8 cellular contexts compared by ENCODE assay signal in genomic region chr2:222690564-222691200, GRCh38. TPM values are rescaled to one million over a fixed set of nuclear protein-coding genes. Genes with fewer than 3 reads are reported as not detected.
DNase-seq lines count a peak whose midpoint lies in the region; ATAC-seq and TF ChIP-seq lines count a peak whose summit lies in the region.

No MANE protein-coding gene starts in this region.

- CTCF ChIA-PET in Calu3 (lab: Charles Lee), result interaction anchor here (0.7 to 1.0 kb wide), 4 partner anchors 12 to 248 kb away, joined by 3 to 4 read pairs (median 4); no protein-coding TSS in a partner anchor
- CTCF ChIA-PET in activated CD4-positive, alpha-beta memory T cell treated with anti-CD3 and anti-CD28 coated beads for 36 hours (lab: Charles Lee), result interaction anchor here (0.5 to 5.1 kb wide), 30 partner anchors 9 to 1233 kb away, joined by 3 to 44 read pairs (median 4); partner anchors contain the start of gene FARSB

- H3K27me3 Mint-ChIP-seq in Calu3 (ENCODE audit: unreplicated experiment), result no peaks in the 10 kb centered on the region
- no peaks in the 10 kb centered on the region for H3K27me3 Mint-ChIP-seq in activated CD4-positive, alpha-beta memory T cell treated with anti-CD3 and anti-CD28 coated beads for 36 hours

- peaks cover 66% of the 10 kb centered on the region for H3K4me1 Mint-ChIP-seq in Calu3 (ENCODE audit: low read depth, unreplicated experiment)
- H3K4me1 Mint-ChIP-seq in activated CD4-positive, alpha-beta memory T cell treated with anti-CD3 and anti-CD28 coated beads for 36 hours (ENCODE audit: low read depth), result peaks cover 14% of the 10 kb centered on the region

- BruUV-seq in Calu3 (replicated peaks; lab: Mats Ljungman, UMichigan), result no TSS peak

- no peak overlapping the region for H3K4me3 Mint-ChIP-seq in Calu3 (ENCODE audit: low read depth, unreplicated experiment)
- H3K4me3 Mint-ChIP-seq in activated CD4-positive, alpha-beta memory T cell treated with anti-CD3 and anti-CD28 coated beads for 36 hours, result no peak overlapping the region

- H3K4me3 ChIP-seq in effector memory CD4-positive, alpha-beta T cell (ENCODE audit: insufficient read depth, low read depth, low read length, poor library complexity, severe bottlenecking), result no peak overlapping the region

- peaks cover 100% of the 10 kb centered on the region for H3K36me3 Mint-ChIP-seq in Calu3 (ENCODE audit: insufficient read depth, unreplicated experiment)
- H3K36me3 Mint-ChIP-seq in activated CD4-positive, alpha-beta memory T cell treated with anti-CD3 and anti-CD28 coated beads for 36 hours, result no peaks in the 10 kb centered on the region

- H3K4me1 ChIP-seq in effector memory CD4-positive, alpha-beta T cell (ENCODE audit: control insufficient read depth, insufficient read depth, low read length, poor library complexity, severe bottlenecking), result no peaks in the 10 kb centered on the region

- no peaks in the 10 kb centered on the region for H3K9me3 ChIP-seq in effector memory CD4-positive, alpha-beta T cell (ENCODE audit: control insufficient read depth, low read length)

- H3K9me3 Mint-ChIP-seq in Calu3 (ENCODE audit: low read depth, unreplicated experiment), result no peaks in the 10 kb centered on the region
- H3K9me3 Mint-ChIP-seq in activated CD4-positive, alpha-beta memory T cell treated with anti-CD3 and anti-CD28 coated beads for 36 hours, result no peaks in the 10 kb centered on the region

- H3K36me3 ChIP-seq in effector memory CD4-positive, alpha-beta T cell (ENCODE audit: control insufficient read depth, insufficient read depth, low read length), result no peaks in the 10 kb centered on the region

- POLR2A ChIA-PET in activated CD4-positive, alpha-beta memory T cell treated with anti-CD3 and anti-CD28 coated beads for 36 hours (lab: Charles Lee), result no interaction called here

- peak; percentile 96 for TF ChIP-seq CTCF in Calu3 (IDR thresholded peaks at IDR 0.05; ENCODE audit: unreplicated experiment)

- no peaks in the 10 kb centered on the region for H3K27me3 ChIP-seq in effector memory CD4-positive, alpha-beta T cell (replicated peaks; ENCODE audit: control insufficient read depth, insufficient read depth, low read length, poor library complexity, severe bottlenecking)

- H3K27ac ChIP-seq in effector memory CD4-positive, alpha-beta T cell (ENCODE audit: insufficient read depth, low read length, poor library complexity, severe bottlenecking), result no peak overlapping the region

- DNase-seq in Calu3 (peak; percentile 78), NCI-H69 (lab: John Stamatoyannopoulos, UW) (peak; percentile 78), myocyte (ENCODE audit: low read depth) (peak; percentile 76)
- DNase-seq in activated CD4-positive, alpha-beta memory T cell treated with anti-CD3 and anti-CD28 coated beads for 36 hours, result peak; percentile 82
- peak; percentile 24 to 55 (median 40) for DNase-seq in effector memory CD4-positive, alpha-beta T cell
- DNase-seq in stimulated activated CD8-positive, alpha-beta memory T cell treated with anti-CD3 and anti-CD28 coated beads, Interleukin-7, amount 100 ng/mL, for 1 hour (ENCODE audit: low read depth in 2 of 2), result peak; percentile 28 to 54

- ATAC-seq in GM19452 (IDR thresholded peaks at IDR 0.05; ENCODE audit: unreplicated experiment) (peak; percentile 96), HG03460 (IDR thresholded peaks at IDR 0.05; ENCODE audit: unreplicated experiment) (peak; percentile 96)

- peak overlapping the region; percentile 56 for H3K27ac Mint-ChIP-seq in Calu3 (ENCODE audit: unreplicated experiment)
- H3K27ac Mint-ChIP-seq in activated CD4-positive, alpha-beta memory T cell treated with anti-CD3 and anti-CD28 coated beads for 36 hours, result no peak overlapping the region

- intact Hi-C loops in Calu3 (cut with micrococcal nuclease; ENCODE audit: unreplicated experiment), result no loop called here
- intact Hi-C loops in activated CD4-positive, alpha-beta memory T cell treated with anti-CD3 and anti-CD28 coated beads for 36 hours (cut with micrococcal nuclease), result loop anchor here (1.0 to 5.0 kb wide), 3 partner anchors 97 to 249 kb away; no protein-coding TSS in a partner anchor

RNA-seq across cellular contexts. Expression of gene MOGAT1, which starts 19.2 kb away (rescaled TPM):
- total RNA-seq in Calu3 (2022), result 35.9 and 51.2 TPM in 2 replicates
- not detected for total RNA-seq in activated CD4-positive, alpha-beta memory T cell treated with anti-CD3 and anti-CD28 coated beads for 36 hours
- not detected in 2 replicates for total RNA-seq in myocyte
- polyA plus RNA-seq in myocyte (2012), result not detected

RNA-seq across cellular contexts. Expression of gene FARSB, which starts 34.8 kb away (rescaled TPM):
- total RNA-seq in Calu3 (2022), result 50.6 and 67.6 TPM in 2 replicates
- total RNA-seq in activated CD4-positive, alpha-beta memory T cell treated with anti-CD3 and anti-CD28 coated beads for 36 hours, result 10 to 100 TPM; 40.3 to 41.4 TPM
- 32.8 and 34.3 TPM in 2 replicates for total RNA-seq in myocyte
- 19.2 TPM for polyA plus RNA-seq in myocyte (2012)

Comparison
In these comparisons a context has a peak if more than half of its experiments do, and no peak if none do; other contexts are left out.
1. RNA of gene MOGAT1, which starts 19.2 kb away (total RNA-seq): 35.9 to 51.2 TPM in Calu3; not detected in activated CD4-positive, alpha-beta memory T cell treated with anti-CD3 and anti-CD28 coated beads for 36 hours and not detected in myocyte; every median in the first group is over 10 times any median in the second.
2. Peak in every context shown above with its lines, with median percentiles within 50 percentile points of each other: DNase-seq.